Comparison of ENCODE assay signal across 1 cellular context in the genomic region with DNA sequence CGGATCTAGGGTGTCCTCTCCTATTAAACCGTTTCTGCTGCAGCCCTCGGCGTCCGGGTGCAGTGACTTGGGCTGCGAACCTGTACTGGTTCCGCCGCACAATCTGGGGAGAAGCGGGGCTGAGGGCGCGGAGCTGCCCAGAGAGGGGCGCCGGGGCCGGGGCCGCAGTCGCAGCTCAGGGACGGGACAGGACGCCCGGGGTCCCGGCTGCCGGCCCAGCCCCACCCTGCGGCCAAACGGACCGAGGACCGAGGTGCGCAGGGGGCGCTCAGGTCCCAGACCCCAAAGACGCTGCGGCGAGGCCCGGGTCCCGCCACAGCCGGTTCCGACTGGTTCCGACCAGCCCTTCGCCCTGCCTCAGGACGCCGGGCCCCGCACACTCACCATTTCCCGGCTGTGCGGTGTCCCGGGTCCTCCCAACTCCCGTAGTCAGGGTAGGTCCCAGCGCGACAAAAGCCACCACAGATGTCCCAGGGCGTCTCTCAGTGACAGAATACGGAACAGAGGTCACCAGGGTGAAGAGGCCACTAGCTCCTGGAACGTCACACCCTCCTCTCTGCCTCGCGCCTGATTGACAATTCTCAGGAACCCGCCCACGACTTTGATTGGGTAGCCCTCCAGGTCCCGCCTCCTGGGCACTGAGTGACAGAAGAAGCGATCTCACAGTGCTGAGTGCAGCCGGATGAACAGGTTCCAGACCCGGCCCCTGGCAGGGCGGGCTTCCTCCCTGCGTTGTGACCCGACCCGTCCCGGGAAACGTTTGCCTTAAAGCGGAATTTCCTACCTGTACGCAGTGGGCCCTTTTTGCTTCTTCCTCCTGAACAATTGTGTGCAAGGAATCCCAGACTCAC.
A peak's percentile ranks its signal among the peaks of the same experiment; 100 is the strongest.
TF ChIP-seq lines count a peak whose summit lies in the region.

ZNF44 (minus strand) TSS at position 576 of the 851 bp plus-strand sequence; CDS start at position 387, 189 bp downstream.

TF ChIP-seq in HepG2, 621 proteins besides CTCF, POLR2A, EP300 and RAD21 (continued from another document and continues in another):
- TF ChIP-seq, protein P1, sequence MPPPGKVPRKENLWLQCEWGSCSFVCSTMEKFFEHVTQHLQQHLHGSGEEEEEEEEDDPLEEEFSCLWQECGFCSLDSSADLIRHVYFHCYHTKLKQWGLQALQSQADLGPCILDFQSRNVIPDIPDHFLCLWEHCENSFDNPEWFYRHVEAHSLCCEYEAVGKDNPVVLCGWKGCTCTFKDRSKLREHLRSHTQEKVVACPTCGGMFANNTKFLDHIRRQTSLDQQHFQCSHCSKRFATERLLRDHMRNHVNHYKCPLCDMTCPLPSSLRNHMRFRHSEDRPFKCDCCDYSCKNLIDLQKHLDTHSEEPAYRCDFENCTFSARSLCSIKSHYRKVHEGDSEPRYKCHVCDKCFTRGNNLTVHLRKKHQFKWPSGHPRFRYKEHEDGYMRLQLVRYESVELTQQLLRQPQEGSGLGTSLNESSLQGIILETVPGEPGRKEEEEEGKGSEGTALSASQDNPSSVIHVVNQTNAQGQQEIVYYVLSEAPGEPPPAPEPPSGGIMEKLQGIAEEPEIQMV (CRISPR knock-in tag; IDR thresholded peaks at IDR 0.05; ENCODE audit: low read depth), result no peak
- TF ChIP-seq, protein P2, sequence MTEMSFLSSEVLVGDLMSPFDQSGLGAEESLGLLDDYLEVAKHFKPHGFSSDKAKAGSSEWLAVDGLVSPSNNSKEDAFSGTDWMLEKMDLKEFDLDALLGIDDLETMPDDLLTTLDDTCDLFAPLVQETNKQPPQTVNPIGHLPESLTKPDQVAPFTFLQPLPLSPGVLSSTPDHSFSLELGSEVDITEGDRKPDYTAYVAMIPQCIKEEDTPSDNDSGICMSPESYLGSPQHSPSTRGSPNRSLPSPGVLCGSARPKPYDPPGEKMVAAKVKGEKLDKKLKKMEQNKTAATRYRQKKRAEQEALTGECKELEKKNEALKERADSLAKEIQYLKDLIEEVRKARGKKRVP (CRISPR knock-in tag; IDR thresholded peaks at IDR 0.05), result no peak
- TF ChIP-seq ZNF292 (CRISPR knock-in tag; IDR thresholded peaks at IDR 0.05; ENCODE audit: borderline replicate concordance, low read depth) (no peak; the same call in 1 of the 2 replicates), CHCHD3 (CRISPR knock-in tag; IDR thresholded peaks at IDR 0.05) (no peak), CSRNP2 (CRISPR knock-in tag; conservative IDR thresholded peaks at IDR 0.05; ENCODE audit: low read depth) (no peak), ZNF761 (CRISPR knock-in tag; conservative IDR thresholded peaks at IDR 0.05) (no peak), ZNF383 (CRISPR knock-in tag; IDR thresholded peaks at IDR 0.05; ENCODE audit: borderline replicate concordance) (no peak), ZBTB38 (CRISPR knock-in tag; IDR thresholded peaks at IDR 0.05) (peak; percentile 31), SUZ12 (IDR thresholded peaks at IDR 0.05; ENCODE audit: low read depth, low read length) (no peak), BORCS8-MEF2B (CRISPR knock-in tag; IDR thresholded peaks at IDR 0.05) (no peak; the same call in 1 of the 2 replicates), ZNF160 (CRISPR knock-in tag; IDR thresholded peaks at IDR 0.05) (peak; percentile 61; the same call in 1 of the 2 replicates), TRIM24 (CRISPR knock-in tag; IDR thresholded peaks at IDR 0.05) (no peak), DZIP1 (CRISPR knock-in tag; IDR thresholded peaks at IDR 0.05) (no peak), ZBTB26 (CRISPR knock-in tag; IDR thresholded peaks at IDR 0.05; ENCODE audit: borderline replicate concordance) (no peak), ZNF552 (CRISPR knock-in tag; IDR thresholded peaks at IDR 0.05; ENCODE audit: borderline replicate concordance) (no peak), ZNF775 (CRISPR knock-in tag; IDR thresholded peaks at IDR 0.05; ENCODE audit: borderline replicate concordance) (no peak), BHLHE40 (IDR thresholded peaks at IDR 0.05; ENCODE audit: low read length) (no peak), GATAD2A (CRISPR knock-in tag; IDR thresholded peaks at IDR 0.05) (no peak), SPEN (CRISPR knock-in tag; IDR thresholded peaks at IDR 0.05; ENCODE audit: low read depth) (peak; percentile 78), POLR2G (IDR thresholded peaks at IDR 0.05; ENCODE audit: low read depth, low read length) (peak; percentile 80), NFIC (IDR thresholded peaks at IDR 0.05; ENCODE audit: low read length) (no peak), GRHL1 (CRISPR knock-in tag; conservative IDR thresholded peaks at IDR 0.05) (no peak), ZNF143 (CRISPR knock-in tag; IDR thresholded peaks at IDR 0.05) (no peak), GLI4 (CRISPR knock-in tag; IDR thresholded peaks at IDR 0.05; ENCODE audit: borderline replicate concordance) (peak; percentile 64; the same call in 1 of the 2 replicates), ZNF337 (CRISPR knock-in tag; IDR thresholded peaks at IDR 0.05; ENCODE audit: borderline replicate concordance, low read depth) (no peak), CEBPB (IDR thresholded peaks at IDR 0.05; ENCODE audit: borderline replicate concordance, low read depth, low read length) (no peak), ZNF30 (CRISPR knock-in tag; IDR thresholded peaks at IDR 0.05) (0 out of 2 replicates have a peak, but pooled peaks have one; percentile 63), MED8 (CRISPR knock-in tag; IDR thresholded peaks at IDR 0.05; ENCODE audit: insufficient replicate concordance) (no peak), ZNF121 (CRISPR knock-in tag; IDR thresholded peaks at IDR 0.05) (no peak), HOXA7 (CRISPR knock-in tag; IDR thresholded peaks at IDR 0.05) (no peak), CHD4 (IDR thresholded peaks at IDR 0.05; ENCODE audit: borderline replicate concordance, low read length) (no peak), SRSF4 (IDR thresholded peaks at IDR 0.05; ENCODE audit: low read depth, low read length, poor library complexity, severe bottlenecking) (no peak), SMC3 (IDR thresholded peaks at IDR 0.05; ENCODE audit: low read length) (no peak), ZNF607 (CRISPR knock-in tag; IDR thresholded peaks at IDR 0.05; ENCODE audit: borderline replicate concordance) (peak; percentile 73; the same call in 1 of the 2 replicates), MAX (IDR thresholded peaks at IDR 0.05) (no peak), ZNF10 (CRISPR knock-in tag; IDR thresholded peaks at IDR 0.05; ENCODE audit: borderline replicate concordance, low read depth) (no peak), ARID3A (IDR thresholded peaks at IDR 0.05; ENCODE audit: low read depth, low read length) (no peak), ZNF674 (CRISPR knock-in tag; IDR thresholded peaks at IDR 0.05; ENCODE audit: low read depth) (no peak), HNF4A (CRISPR knock-in tag; IDR thresholded peaks at IDR 0.05) (peak; percentile 52; the same call in 1 of the 2 replicates), HMGA1 (CRISPR knock-in tag; conservative IDR thresholded peaks at IDR 0.05) (no peak), SP5 (CRISPR knock-in tag; IDR thresholded peaks at IDR 0.05; ENCODE audit: borderline replicate concordance, low read depth) (0 out of 2 replicates have a peak, but pooled peaks have one; percentile 44), ZMYM3 (CRISPR knock-in tag; IDR thresholded peaks at IDR 0.05) (no peak), NR0B2 (CRISPR knock-in tag; IDR thresholded peaks at IDR 0.05) (peak; percentile 29; the same call in 1 of the 2 replicates)
- TF ChIP-seq, protein P3, sequence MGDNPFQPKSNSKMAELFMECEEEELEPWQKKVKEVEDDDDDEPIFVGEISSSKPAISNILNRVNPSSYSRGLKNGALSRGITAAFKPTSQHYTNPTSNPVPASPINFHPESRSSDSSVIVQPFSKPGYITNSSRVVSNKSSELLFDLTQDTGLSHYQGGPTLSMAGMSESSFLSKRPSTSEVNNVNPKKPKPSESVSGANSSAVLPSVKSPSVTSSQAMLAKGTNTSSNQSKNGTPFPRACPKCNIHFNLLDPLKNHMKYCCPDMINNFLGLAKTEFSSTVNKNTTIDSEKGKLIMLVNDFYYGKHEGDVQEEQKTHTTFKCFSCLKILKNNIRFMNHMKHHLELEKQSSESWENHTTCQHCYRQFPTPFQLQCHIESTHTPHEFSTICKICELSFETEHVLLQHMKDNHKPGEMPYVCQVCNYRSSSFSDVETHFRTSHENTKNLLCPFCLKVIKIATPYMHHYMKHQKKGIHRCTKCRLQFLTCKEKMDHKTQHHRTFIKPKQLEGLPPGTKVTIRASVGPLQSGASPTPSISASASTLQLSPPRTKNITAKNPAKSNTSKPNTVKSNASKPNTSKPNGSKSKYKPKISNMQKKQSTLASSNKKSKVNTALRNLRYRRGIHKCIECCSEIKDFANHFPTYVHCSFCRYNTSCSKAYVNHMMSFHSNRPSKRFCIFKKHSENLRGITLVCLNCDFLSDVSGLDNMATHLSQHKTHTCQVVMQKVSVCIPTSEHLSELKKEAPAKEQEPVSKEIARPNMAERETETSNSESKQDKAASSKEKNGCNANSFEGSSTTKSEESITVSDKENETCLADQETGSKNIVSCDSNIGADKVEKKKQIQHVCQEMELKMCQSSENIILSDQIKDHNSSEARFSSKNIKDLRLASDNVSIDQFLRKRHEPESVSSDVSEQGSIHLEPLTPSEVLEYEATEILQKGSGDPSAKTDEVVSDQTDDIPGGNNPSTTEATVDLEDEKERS (CRISPR knock-in tag; IDR thresholded peaks at IDR 0.05), result peak; percentile 34; the same call in 1 of the 2 replicates
- TF ChIP-seq, protein P4, sequence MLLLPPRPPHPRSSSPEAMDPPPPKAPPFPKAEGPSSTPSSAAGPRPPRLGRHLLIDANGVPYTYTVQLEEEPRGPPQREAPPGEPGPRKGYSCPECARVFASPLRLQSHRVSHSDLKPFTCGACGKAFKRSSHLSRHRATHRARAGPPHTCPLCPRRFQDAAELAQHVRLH (CRISPR knock-in tag; IDR thresholded peaks at IDR 0.05; ENCODE audit: borderline replicate concordance, low read depth), result no peak; the same call in 1 of the 2 replicates
